Comparison of ENCODE assay signal across 1 cellular context in the genomic region with DNA sequence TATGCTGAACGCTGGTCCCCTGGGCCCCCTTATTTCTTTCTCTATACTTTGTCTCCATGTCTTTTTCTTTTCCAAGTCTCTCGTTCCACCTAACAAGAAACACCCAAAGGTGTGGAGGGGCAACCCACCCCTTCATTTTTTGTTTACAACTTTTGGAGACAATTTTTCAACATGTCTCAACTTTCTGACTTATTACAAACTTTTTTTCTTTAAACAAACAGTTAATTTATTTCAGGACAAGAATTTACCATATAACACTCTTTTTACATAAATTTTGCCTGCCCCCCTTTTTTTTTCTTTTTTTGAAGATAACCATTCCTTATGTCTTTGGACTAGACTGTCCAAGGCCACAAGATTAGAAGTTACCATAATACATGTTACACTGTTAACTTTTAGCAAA.
A peak's percentile ranks its signal among the peaks of the same experiment; 100 is the strongest.
TF ChIP-seq lines count a peak whose summit lies in the region.

No MANE protein-coding gene starts in this region.

TF ChIP-seq in K562, 482 proteins besides CTCF, POLR2A, EP300 and RAD21:
- TF ChIP-seq, protein P1, sequence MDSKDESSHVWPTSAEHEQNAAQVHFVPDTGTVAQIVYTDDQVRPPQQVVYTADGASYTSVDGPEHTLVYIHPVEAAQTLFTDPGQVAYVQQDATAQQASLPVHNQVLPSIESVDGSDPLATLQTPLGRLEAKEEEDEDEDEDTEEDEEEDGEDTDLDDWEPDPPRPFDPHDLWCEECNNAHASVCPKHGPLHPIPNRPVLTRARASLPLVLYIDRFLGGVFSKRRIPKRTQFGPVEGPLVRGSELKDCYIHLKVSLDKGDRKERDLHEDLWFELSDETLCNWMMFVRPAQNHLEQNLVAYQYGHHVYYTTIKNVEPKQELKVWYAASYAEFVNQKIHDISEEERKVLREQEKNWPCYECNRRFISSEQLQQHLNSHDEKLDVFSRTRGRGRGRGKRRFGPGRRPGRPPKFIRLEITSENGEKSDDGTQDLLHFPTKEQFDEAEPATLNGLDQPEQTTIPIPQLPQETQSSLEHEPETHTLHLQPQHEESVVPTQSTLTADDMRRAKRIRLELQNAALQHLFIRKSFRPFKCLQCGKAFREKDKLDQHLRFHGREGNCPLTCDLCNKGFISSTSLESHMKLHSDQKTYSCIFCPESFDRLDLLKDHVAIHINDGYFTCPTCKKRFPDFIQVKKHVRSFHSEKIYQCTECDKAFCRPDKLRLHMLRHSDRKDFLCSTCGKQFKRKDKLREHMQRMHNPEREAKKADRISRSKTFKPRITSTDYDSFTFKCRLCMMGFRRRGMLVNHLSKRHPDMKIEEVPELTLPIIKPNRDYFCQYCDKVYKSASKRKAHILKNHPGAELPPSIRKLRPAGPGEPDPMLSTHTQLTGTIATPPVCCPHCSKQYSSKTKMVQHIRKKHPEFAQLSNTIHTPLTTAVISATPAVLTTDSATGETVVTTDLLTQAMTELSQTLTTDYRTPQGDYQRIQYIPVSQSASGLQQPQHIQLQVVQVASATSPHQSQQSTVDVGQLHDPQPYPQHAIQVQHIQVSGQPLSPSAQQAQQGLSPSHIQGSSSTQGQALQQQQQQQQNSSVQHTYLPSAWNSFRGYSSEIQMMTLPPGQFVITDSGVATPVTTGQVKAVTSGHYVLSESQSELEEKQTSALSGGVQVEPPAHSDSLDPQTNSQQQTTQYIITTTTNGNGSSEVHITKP (IDR thresholded peaks at IDR 0.05; ENCODE audit: partially characterized antibody), result peak; percentile 67
